Comparison of ENCODE assay signal across 1 cellular context in genomic region chr12:124866883-124867232, GRCh38.
TF ChIP-seq lines count a peak whose summit lies in the region.

No MANE protein-coding gene starts in this region.

TF ChIP-seq in K562, 482 proteins besides CTCF, POLR2A, EP300 and RAD21 (continued from another document and continues in another):
- TF ChIP-seq RERE (CRISPR knock-in tag; IDR thresholded peaks at IDR 0.05; ENCODE audit: borderline replicate concordance) (no peak), ZNF41 (CRISPR knock-in tag; conservative IDR thresholded peaks at IDR 0.05) (no peak), TOE1 (IDR thresholded peaks at IDR 0.05; ENCODE audit: borderline replicate concordance) (no peak), TOE1 (CRISPR knock-in tag; IDR thresholded peaks at IDR 0.05; ENCODE audit: borderline replicate concordance, low read depth) (no peak), NR2F6 (CRISPR knock-in tag; IDR thresholded peaks at IDR 0.05) (no peak), ZNF512 (tag; IDR thresholded peaks at IDR 0.05) (no peak), ZBTB8A (IDR thresholded peaks at IDR 0.05; ENCODE audit: partially characterized antibody) (no peak), THRB (CRISPR knock-in tag; conservative IDR thresholded peaks at IDR 0.05) (no peak), TAF1 (IDR thresholded peaks at IDR 0.05; ENCODE audit: control insufficient read depth, extremely low read depth, insufficient read depth, low read length, severe bottlenecking) (no peak), ZMIZ1 (IDR thresholded peaks at IDR 0.05; ENCODE audit: low read depth in 2 of 2, low read length in 2 of 2) (no peak), ETV1 (tag; conservative IDR thresholded peaks at IDR 0.05; ENCODE audit: low read depth) (peak; percentile 73), FOXP1 (CRISPR knock-in tag; IDR thresholded peaks at IDR 0.05) (no peak), HINFP (tag; conservative IDR thresholded peaks at IDR 0.05; ENCODE audit: low read depth) (no peak; the same call in 1 of the 2 replicates), PTBP1 (IDR thresholded peaks at IDR 0.05; ENCODE audit: low read depth, low read length) (no peak), ZNF766 (CRISPR knock-in tag; conservative IDR thresholded peaks at IDR 0.05) (no peak), NFIC (IDR thresholded peaks at IDR 0.05) (no peak), SIX5 (IDR thresholded peaks at IDR 0.05; ENCODE audit: borderline replicate concordance in 1 of 2, insufficient read depth in 1 of 2, low read depth in 1 of 2, low read length in 2 of 2) (no peak), ZKSCAN3 (CRISPR knock-in tag; IDR thresholded peaks at IDR 0.05) (no peak), FOXA1 (IDR thresholded peaks at IDR 0.05; ENCODE audit: borderline replicate concordance) (no peak), CHD1 (IDR thresholded peaks at IDR 0.05; ENCODE audit: low read length) (no peak), FIP1L1 (IDR thresholded peaks at IDR 0.05; ENCODE audit: low read depth, low read length, poor library complexity, severe bottlenecking) (no peak), ZBTB11 (CRISPR knock-in tag; IDR thresholded peaks at IDR 0.05) (peak in 1 of 3 experiments; percentile 40; a peak in 1 of 6 replicates), ZEB2 (IDR thresholded peaks at IDR 0.05) (no peak), HBP1 (CRISPR knock-in tag; IDR thresholded peaks at IDR 0.05) (no peak)
